7 cellular contexts compared by ENCODE assay signal in genomic region chr18:62728254-62728653, GRCh38.
"Had no signal": no experiment of that assay in that cellular context is flagged by ENCODE, and none has a peak within 500 bp of the region (broad histone marks: within the 10 kb centered on the region; RNA-seq: fewer than 3 reads in every experiment).

No MANE protein-coding gene starts in this region.

- H3K4me3 Mint-ChIP-seq: HFFc6 had no signal

- ATAC-seq: HCT116, HepG2 had no signal

- FAIRE-seq: HepG2 had no signal

- DNase-seq: GM23248, GOT3, H7, HFFc6, KBM-7 had no signal

- H3K27ac Mint-ChIP-seq: HFFc6 had no signal

- H3K9me3 Mint-ChIP-seq: HFFc6 had no signal
